ENCODE assay signal across 1 cellular context in the genomic region with DNA sequence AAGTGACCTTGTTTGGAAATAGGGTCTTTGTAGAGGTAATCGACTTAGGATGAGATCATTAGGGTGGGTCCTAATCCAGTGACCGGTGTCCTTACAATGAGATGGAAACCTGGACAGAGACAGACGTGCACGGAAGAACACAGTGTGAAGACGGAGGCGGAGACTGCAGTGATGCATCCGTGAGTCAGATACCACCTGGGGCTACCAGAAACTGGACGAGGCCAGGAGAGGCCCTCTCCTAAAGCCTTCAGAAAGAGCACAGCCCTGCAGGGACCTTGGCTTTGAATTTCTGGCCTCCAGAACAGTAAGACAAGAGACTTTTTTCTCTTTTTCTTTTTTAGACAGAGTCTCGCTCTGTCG.
TF ChIP-seq lines count a peak whose summit lies in the region.

No MANE protein-coding gene starts in this region.

TF ChIP-seq in HCT116, 20 proteins besides CTCF, POLR2A, EP300 and RAD21 (continued from another document):
- TF ChIP-seq, protein P1, sequence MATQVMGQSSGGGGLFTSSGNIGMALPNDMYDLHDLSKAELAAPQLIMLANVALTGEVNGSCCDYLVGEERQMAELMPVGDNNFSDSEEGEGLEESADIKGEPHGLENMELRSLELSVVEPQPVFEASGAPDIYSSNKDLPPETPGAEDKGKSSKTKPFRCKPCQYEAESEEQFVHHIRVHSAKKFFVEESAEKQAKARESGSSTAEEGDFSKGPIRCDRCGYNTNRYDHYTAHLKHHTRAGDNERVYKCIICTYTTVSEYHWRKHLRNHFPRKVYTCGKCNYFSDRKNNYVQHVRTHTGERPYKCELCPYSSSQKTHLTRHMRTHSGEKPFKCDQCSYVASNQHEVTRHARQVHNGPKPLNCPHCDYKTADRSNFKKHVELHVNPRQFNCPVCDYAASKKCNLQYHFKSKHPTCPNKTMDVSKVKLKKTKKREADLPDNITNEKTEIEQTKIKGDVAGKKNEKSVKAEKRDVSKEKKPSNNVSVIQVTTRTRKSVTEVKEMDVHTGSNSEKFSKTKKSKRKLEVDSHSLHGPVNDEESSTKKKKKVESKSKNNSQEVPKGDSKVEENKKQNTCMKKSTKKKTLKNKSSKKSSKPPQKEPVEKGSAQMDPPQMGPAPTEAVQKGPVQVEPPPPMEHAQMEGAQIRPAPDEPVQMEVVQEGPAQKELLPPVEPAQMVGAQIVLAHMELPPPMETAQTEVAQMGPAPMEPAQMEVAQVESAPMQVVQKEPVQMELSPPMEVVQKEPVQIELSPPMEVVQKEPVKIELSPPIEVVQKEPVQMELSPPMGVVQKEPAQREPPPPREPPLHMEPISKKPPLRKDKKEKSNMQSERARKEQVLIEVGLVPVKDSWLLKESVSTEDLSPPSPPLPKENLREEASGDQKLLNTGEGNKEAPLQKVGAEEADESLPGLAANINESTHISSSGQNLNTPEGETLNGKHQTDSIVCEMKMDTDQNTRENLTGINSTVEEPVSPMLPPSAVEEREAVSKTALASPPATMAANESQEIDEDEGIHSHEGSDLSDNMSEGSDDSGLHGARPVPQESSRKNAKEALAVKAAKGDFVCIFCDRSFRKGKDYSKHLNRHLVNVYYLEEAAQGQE (IDR thresholded peaks at IDR 0.05; ENCODE audit: low read depth), result no peak
- TF ChIP-seq POLR2AphosphoS5 (IDR thresholded peaks at IDR 0.05; ENCODE audit: low read depth, low read length), result peak; percentile 45; the same call in 1 of the 2 replicates
- no peak for TF ChIP-seq ELF1 (IDR thresholded peaks at IDR 0.05; ENCODE audit: borderline replicate concordance, low read depth)
